In genomic region chr2:167981945-167982344, GRCh38 we compare ENCODE assay signal across 3 cellular contexts.
"Had no signal": no experiment of that assay in that cellular context is flagged by ENCODE, and none has a peak within 500 bp of the region (broad histone marks: within the 10 kb centered on the region; RNA-seq: fewer than 3 reads in every experiment).

No MANE protein-coding gene starts in this region.

- ATAC-seq: GM12878 had no signal

- H3K4me3 ChIP-seq: GM12878 had no signal

- DNase-seq: GDM1, GF-D8 had no signal
